1 cellular context compared by ENCODE assay signal in genomic region chr12:116347265-116347664, GRCh38.
TF ChIP-seq lines count a peak whose summit lies in the region.

No MANE protein-coding gene starts in this region.

TF ChIP-seq in K562, 482 proteins besides CTCF, POLR2A, EP300 and RAD21 (continued from another document and continues in another):
- TF ChIP-seq MEF2D (tag; conservative IDR thresholded peaks at IDR 0.05; ENCODE audit: low read depth): no peak
- TF ChIP-seq DEAF1 (CRISPR knock-in tag; IDR thresholded peaks at IDR 0.05): no peak
- no peak for TF ChIP-seq EWSR1 (IDR thresholded peaks at IDR 0.05; ENCODE audit: borderline replicate concordance, low read depth, partially characterized antibody)
- no peak for TF ChIP-seq TAF1 (IDR thresholded peaks at IDR 0.05; ENCODE audit: control insufficient read depth, extremely low read depth, insufficient read depth, low read length, severe bottlenecking)
- TF ChIP-seq ZC3H8 (IDR thresholded peaks at IDR 0.05): 0 out of 2 replicates have a peak, but pooled peaks have one; percentile 15
- no peak for TF ChIP-seq CBX2 (IDR thresholded peaks at IDR 0.05; ENCODE audit: insufficient read depth, low read length, poor library complexity, severe bottlenecking)
- no peak for TF ChIP-seq E2F4 (CRISPR knock-in tag; IDR thresholded peaks at IDR 0.05; ENCODE audit: low read depth)
- TF ChIP-seq RFX7 (CRISPR knock-in tag; IDR thresholded peaks at IDR 0.05): no peak
- TF ChIP-seq YY1 (IDR thresholded peaks at IDR 0.05; ENCODE audit: borderline replicate concordance in 1 of 3, control insufficient read depth in 1 of 3, extremely low read depth in 1 of 3, insufficient read depth in 3 of 3, insufficient read length in 1 of 3, insufficient replicate concordance in 2 of 3, low read depth in 1 of 3, low read length in 2 of 3): no peak
- TF ChIP-seq KLF13 (tag; IDR thresholded peaks at IDR 0.05; ENCODE audit: borderline replicate concordance, low read depth): no peak
- TF ChIP-seq ZNF644 (tag; IDR thresholded peaks at IDR 0.05; ENCODE audit: low read depth): no peak
- 0 out of 2 replicates have a peak, but pooled peaks have one; percentile 29 for TF ChIP-seq GTF2E2 (tag; IDR thresholded peaks at IDR 0.05)
- TF ChIP-seq PCBP2 (IDR thresholded peaks at IDR 0.05; ENCODE audit: low read depth, low read length, poor library complexity, severe bottlenecking): no peak
- no peak for TF ChIP-seq ASH1L (IDR thresholded peaks at IDR 0.05; ENCODE audit: borderline replicate concordance, low read depth, partially characterized antibody)
- TF ChIP-seq SRSF1 (IDR thresholded peaks at IDR 0.05; ENCODE audit: low read depth, low read length): no peak
- no peak for TF ChIP-seq RBM34 (IDR thresholded peaks at IDR 0.05; ENCODE audit: borderline replicate concordance, insufficient read depth, low read length)
- TF ChIP-seq ZNF146 (CRISPR knock-in tag; IDR thresholded peaks at IDR 0.05; ENCODE audit: unreplicated experiment): peak; percentile 99
- TF ChIP-seq PTBP1 (IDR thresholded peaks at IDR 0.05; ENCODE audit: low read depth, low read length): no peak
- peak; percentile 88 for TF ChIP-seq RBM25 (IDR thresholded peaks at IDR 0.05; ENCODE audit: low read depth, low read length, severe bottlenecking)
- TF ChIP-seq USF2 (CRISPR knock-in tag; IDR thresholded peaks at IDR 0.05): no peak
- TF ChIP-seq ZNF79 (CRISPR knock-in tag; IDR thresholded peaks at IDR 0.05; ENCODE audit: low read depth): no peak
- TF ChIP-seq CREM (IDR thresholded peaks at IDR 0.05; ENCODE audit: low read depth): no peak
- no peak for TF ChIP-seq TCF7 (IDR thresholded peaks at IDR 0.05; ENCODE audit: borderline replicate concordance)
- no peak for TF ChIP-seq ZNF280B (CRISPR knock-in tag; IDR thresholded peaks at IDR 0.05)
- no peak for TF ChIP-seq NFYB (IDR thresholded peaks at IDR 0.05; ENCODE audit: extremely low read depth, insufficient read length)
- no peak for TF ChIP-seq GABPB2 (CRISPR knock-in tag; conservative IDR thresholded peaks at IDR 0.05)
- no peak for TF ChIP-seq RBM14 (IDR thresholded peaks at IDR 0.05; ENCODE audit: borderline replicate concordance, insufficient read depth, low read depth, low read length)
- TF ChIP-seq FOSL1 (tag; conservative IDR thresholded peaks at IDR 0.05): no peak; the same call in none of the 2 replicates
- TF ChIP-seq CCAR2 (IDR thresholded peaks at IDR 0.05; ENCODE audit: low read depth, low read length): no peak
- no peak for TF ChIP-seq SIN3A (IDR thresholded peaks at IDR 0.05; ENCODE audit: borderline replicate concordance in 2 of 2, control insufficient read depth in 1 of 2, low read depth in 2 of 2, low read length in 2 of 2)
- TF ChIP-seq ELK3 (CRISPR knock-in tag; IDR thresholded peaks at IDR 0.05): no peak
- no peak for TF ChIP-seq POLR2G (IDR thresholded peaks at IDR 0.05; ENCODE audit: low read depth, low read length)
- TF ChIP-seq E2F8 (IDR thresholded peaks at IDR 0.05; ENCODE audit: low read depth, partially characterized antibody): no peak
- no peak for TF ChIP-seq HDAC8 (tag; IDR thresholded peaks at IDR 0.05)
- TF ChIP-seq PTTG1 (tag; IDR thresholded peaks at IDR 0.05; ENCODE audit: low read depth): no peak
- peak; percentile 12; the same call in 1 of the 2 replicates for TF ChIP-seq JUND (IDR thresholded peaks at IDR 0.05; ENCODE audit: borderline replicate concordance, low read depth, low read length)
- TF ChIP-seq JUND (tag; IDR thresholded peaks at IDR 0.05; ENCODE audit: borderline replicate concordance, low read depth, low read length): no peak; the same call in 2 of the 3 replicates
- TF ChIP-seq ZFP36 (IDR thresholded peaks at IDR 0.05; ENCODE audit: low read depth, low read length, partially characterized antibody): no peak
- TF ChIP-seq MAFF (IDR thresholded peaks at IDR 0.05; ENCODE audit: low read length): no peak
- no peak for TF ChIP-seq MBD2 (IDR thresholded peaks at IDR 0.05; ENCODE audit: borderline replicate concordance, low read depth)
- peak; percentile 69; the same call in 1 of the 2 replicates for TF ChIP-seq ARID3A (IDR thresholded peaks at IDR 0.05; ENCODE audit: borderline replicate concordance, low read depth, low read length)
- TF ChIP-seq ZNF41 (CRISPR knock-in tag; conservative IDR thresholded peaks at IDR 0.05): no peak
- TF ChIP-seq ZNF584 (CRISPR knock-in tag; IDR thresholded peaks at IDR 0.05; ENCODE audit: low read depth): no peak
- TF ChIP-seq ZNF518B (CRISPR knock-in tag; IDR thresholded peaks at IDR 0.05): no peak
- no peak for TF ChIP-seq CHCHD3 (CRISPR knock-in tag; IDR thresholded peaks at IDR 0.05)
- TF ChIP-seq ZKSCAN1 (IDR thresholded peaks at IDR 0.05; ENCODE audit: low read depth, low read length): no peak
- no peak for TF ChIP-seq KLF6 (CRISPR knock-in tag; IDR thresholded peaks at IDR 0.05; ENCODE audit: borderline replicate concordance)
- no peak for TF ChIP-seq ZNF511 (CRISPR knock-in tag; IDR thresholded peaks at IDR 0.05)
- TF ChIP-seq CEBPB (tag; IDR thresholded peaks at IDR 0.05): no peak
- no peak for TF ChIP-seq ZNF347 (CRISPR knock-in tag; IDR thresholded peaks at IDR 0.05; ENCODE audit: low read depth)
- no peak for TF ChIP-seq POLR3G (IDR thresholded peaks at IDR 0.05; ENCODE audit: extremely low read depth, insufficient read length, insufficient replicate concordance)
- no peak for TF ChIP-seq HNRNPK (IDR thresholded peaks at IDR 0.05; ENCODE audit: low read depth, low read length, poor library complexity, severe bottlenecking)
